Comparison of ENCODE assay signal across 18 cellular contexts in genomic region chr1:147105909-147106308, GRCh38.
DNase-seq lines count a peak whose midpoint lies in the region; ATAC-seq and TF ChIP-seq lines count a peak whose summit lies in the region.
"Had no signal": no experiment of that assay in that cellular context is flagged by ENCODE, and none has a peak within 500 bp of the region (broad histone marks: within the 10 kb centered on the region; RNA-seq: fewer than 3 reads in every experiment).

No MANE protein-coding gene starts in this region.

- H3K36me3 Mint-ChIP-seq in GM23338 (ENCODE audit: low read depth): no peaks in the 10 kb centered on the region
- H3K36me3 Mint-ChIP-seq in endodermal cell (ENCODE audit: low read depth): no peaks in the 10 kb centered on the region
- H3K36me3 Mint-ChIP-seq: IgD-negative memory B cell had no signal

- TF ChIP-seq CTCF in GM23338 (conservative IDR thresholded peaks at IDR 0.05; ENCODE audit: low read depth in 2 of 2) (no peak), endodermal cell (conservative IDR thresholded peaks at IDR 0.05) (no peak)

- no peak overlapping the region for H3K23ac ChIP-seq in trophoblast cell (ENCODE audit: low read length)

- WGBS in endodermal cell (ENCODE audit: insufficient coverage in 1 of 2, insufficient read length in 1 of 2), 2 experiments: 83 to 88% methylated on average over 8 of the region's 8 CpGs
- no CpG with 5 or more reads among the region's 8 CpGs for WGBS in trophoblast cell (ENCODE audit: extremely low coverage, insufficient coverage, insufficient read length)
- WGBS in aorta, 2 donors: 81 to 83% methylated on average over 8 of the region's 8 CpGs

- peak overlapping the region; percentile 39 for H2BK120ac ChIP-seq in trophoblast cell (ENCODE audit: insufficient read depth, low read length, poor library complexity)

- no peak overlapping the region for H3K27ac ChIP-seq in GM23338 (ENCODE audit: low read depth)
- no peak overlapping the region for H3K27ac ChIP-seq in endodermal cell (ENCODE audit: low read depth, low read length)
- peak overlapping the region; percentile 76 for H3K27ac ChIP-seq in trophoblast cell (ENCODE audit: low read depth, low read length)
- no peak overlapping the region for H3K27ac ChIP-seq in aorta (ENCODE audit: low read depth in 1 of 2, low read length in 2 of 2)
- H3K27ac ChIP-seq: HL-60 had no signal

- H3K4me3 ChIP-seq in GM23338 (no peak overlapping the region), endodermal cell (ENCODE audit: low read length) (peak overlapping the region; percentile 30), trophoblast cell (ENCODE audit: low read depth, low read length) (no peak overlapping the region), aorta (ENCODE audit: low read length in 2 of 2) (no peak overlapping the region)
- H3K4me3 ChIP-seq: GM12878, HAP-1 had no signal

- H3K36me3 ChIP-seq in GM23338 (ENCODE audit: insufficient read depth) (no peaks in the 10 kb centered on the region), endodermal cell (ENCODE audit: control insufficient read depth, insufficient read depth, low read length) (no peaks in the 10 kb centered on the region), trophoblast cell (ENCODE audit: control insufficient read depth in 1 of 2, insufficient read depth in 2 of 2, low read length in 2 of 2) (no peaks in the 10 kb centered on the region), aorta (ENCODE audit: control insufficient read depth in 1 of 2, insufficient read depth in 2 of 2, low read length in 1 of 2) (no peaks in the 10 kb centered on the region)
- H3K36me3 ChIP-seq: BE2C, HAP-1 had no signal

- no peaks in the 10 kb centered on the region for H3K4me1 ChIP-seq in GM23338 (ENCODE audit: insufficient read depth)
- H3K4me1 ChIP-seq in endodermal cell (ENCODE audit: control insufficient read depth, insufficient read depth, low read length): peaks cover 24% of the 10 kb centered on the region
- H3K4me1 ChIP-seq in trophoblast cell (ENCODE audit: control insufficient read depth in 1 of 2, insufficient read depth in 2 of 2, low read length in 2 of 2): peaks cover 8 to 20% of the 10 kb centered on the region in 2 experiments
- H3K4me1 ChIP-seq in aorta (ENCODE audit: control insufficient read depth in 1 of 2, insufficient read depth in 2 of 2, low read length in 2 of 2): no peaks in the 10 kb centered on the region
- H3K4me1 ChIP-seq: BE2C, HAP-1 had no signal

- H3K9me3 Mint-ChIP-seq in GM23338: no peaks in the 10 kb centered on the region
- no peaks in the 10 kb centered on the region for H3K9me3 Mint-ChIP-seq in endodermal cell
- H3K9me3 Mint-ChIP-seq: CD4-positive, alpha-beta T cell had no signal

- DNase-seq in GM23338 (ENCODE audit: low spot score) (no peak), endodermal cell (peak; percentile 45), trophoblast cell (peak; percentile 55 to 67), NCI-H1092 treated with DMSO at 0.1 percent for 48 hours (lab: John Stamatoyannopoulos, UW) (no peak), aorta (no peak)
- DNase-seq: ACHN; BE2C; C1 segment of cervical spinal cord; Calu3; CD4-positive, alpha-beta T cell; DMS79 treated with DMSO at 0.1 percent for 48 hours; KG1 had no signal

- peaks cover 2% of the 10 kb centered on the region for H3K27me3 Mint-ChIP-seq in GM23338 (ENCODE audit: insufficient read depth, low read depth, poor library complexity)
- H3K27me3 Mint-ChIP-seq in endodermal cell (ENCODE audit: insufficient read depth): peaks cover 4% of the 10 kb centered on the region

- peaks cover 8% of the 10 kb centered on the region for H3K9me3 ChIP-seq in endodermal cell (ENCODE audit: control insufficient read depth, low read length)
- H3K9me3 ChIP-seq in trophoblast cell (ENCODE audit: insufficient read depth, low read depth, low read length): no peaks in the 10 kb centered on the region
- no peaks in the 10 kb centered on the region for H3K9me3 ChIP-seq in aorta (ENCODE audit: control insufficient read depth, low read length)
- H3K9me3 ChIP-seq: BE2C, HAP-1 had no signal

- H2BK5ac ChIP-seq in trophoblast cell (ENCODE audit: low read depth, low read length, poor library complexity): peak overlapping the region; percentile 70

- intact Hi-C loops in aorta (cut with DNase I): no loop called here

- peaks cover 10% of the 10 kb centered on the region for H3K79me1 ChIP-seq in trophoblast cell (ENCODE audit: low read length)

- H3K4me2 ChIP-seq in GM23338: no peak overlapping the region
- peak overlapping the region; percentile 16 for H3K4me2 ChIP-seq in trophoblast cell (ENCODE audit: low read length)

- H4K8ac ChIP-seq in trophoblast cell (ENCODE audit: low read depth, low read length): peak overlapping the region; percentile 8

- H2BK12ac ChIP-seq in trophoblast cell (ENCODE audit: low read length): peak overlapping the region; percentile 6

- H3K9ac ChIP-seq in endodermal cell (ENCODE audit: extremely low read depth, low read length, poor library complexity, severe bottlenecking): no peak overlapping the region
- no peak overlapping the region for H3K9ac ChIP-seq in trophoblast cell (ENCODE audit: low read length)

- 0 out of 2 replicates have a peak, but pooled peaks cover 3% of the 10 kb centered on the region for H3K9me2 ChIP-seq in GM23338 (ENCODE audit: insufficient read depth)

- H3K27me3 ChIP-seq in GM23338 (ENCODE audit: insufficient read depth) (no peaks in the 10 kb centered on the region), endodermal cell (ENCODE audit: control insufficient read depth, insufficient read depth, low read length, poor library complexity, severe bottlenecking) (no peaks in the 10 kb centered on the region), trophoblast cell (ENCODE audit: insufficient read depth, low read length) (no peaks in the 10 kb centered on the region), aorta (ENCODE audit: control insufficient read depth in 1 of 2, insufficient read depth in 2 of 2, low read length in 1 of 2) (no peaks in the 10 kb centered on the region)
- H3K27me3 ChIP-seq: BE2C had no signal

- H3K4ac ChIP-seq in trophoblast cell (ENCODE audit: low read depth, low read length): no peak overlapping the region

- ATAC-seq in GM23338 (no peak), HG02642 (IDR thresholded peaks at IDR 0.05; ENCODE audit: poor library complexity, unreplicated experiment) (no peak), aorta (ENCODE audit: low FRiP score) (no peak)
- ATAC-seq: GM12878, HepG2 had no signal

- H3K79me2 ChIP-seq in GM23338 (replicated peaks; ENCODE audit: insufficient read depth) (no peaks in the 10 kb centered on the region), trophoblast cell (ENCODE audit: control insufficient read depth, insufficient read depth, low read length, poor library complexity) (no peaks in the 10 kb centered on the region)

- no peak overlapping the region for H2AK5ac ChIP-seq in trophoblast cell (ENCODE audit: low read length)

- H3K4me1 Mint-ChIP-seq in GM23338: peaks cover 14% of the 10 kb centered on the region
- peaks cover 57% of the 10 kb centered on the region for H3K4me1 Mint-ChIP-seq in endodermal cell

- H2AFZ ChIP-seq in GM23338: peak overlapping the region; percentile 38; the same call in 1 of the 2 replicates
- H2AFZ ChIP-seq in trophoblast cell (ENCODE audit: insufficient read depth, low read length, poor library complexity): no peak overlapping the region

- peak overlapping the region; percentile 5 for H4K12ac ChIP-seq in trophoblast cell (ENCODE audit: low read depth, low read length)

- H4K20me1 ChIP-seq in GM23338 (replicated peaks; ENCODE audit: insufficient read depth): no peaks in the 10 kb centered on the region

- H3K4me3 Mint-ChIP-seq in GM23338: no peak overlapping the region
- peak overlapping the region; percentile 30 for H3K4me3 Mint-ChIP-seq in endodermal cell
- H3K4me3 Mint-ChIP-seq: CD4-positive, alpha-beta T cell; IgD-negative memory B cell had no signal

- H3K27ac Mint-ChIP-seq in GM23338 (no peak overlapping the region), endodermal cell (peak overlapping the region; percentile 91)
- H3K27ac Mint-ChIP-seq: CD4-positive, alpha-beta T cell; IgD-negative memory B cell had no signal

- H3K18ac ChIP-seq in trophoblast cell (ENCODE audit: low read length): no peak overlapping the region

- H3K14ac ChIP-seq in trophoblast cell (ENCODE audit: low read length): no peak overlapping the region

- H4K91ac ChIP-seq in trophoblast cell (ENCODE audit: low read depth, low read length): peak overlapping the region; percentile 33

- no peaks in the 10 kb centered on the region for H3F3A ChIP-seq in GM23338 (replicated peaks; ENCODE audit: low read depth)

TF ChIP-seq in GM23338, 12 proteins besides CTCF, POLR2A, EP300 and RAD21:
- no peak for TF ChIP-seq ZNF114 (CRISPR knock-in tag; IDR thresholded peaks at IDR 0.05)
- no peak for TF ChIP-seq EZH2phosphoT487 (IDR thresholded peaks at IDR 0.05; ENCODE audit: unreplicated experiment)
- no peak for TF ChIP-seq EZH2 (IDR thresholded peaks at IDR 0.05; ENCODE audit: low read depth, unreplicated experiment)

Comparison
In these comparisons a context has a peak if more than half of its experiments do, and no peak if none do; other contexts are left out.
1. DNase-seq: peak in endodermal cell (single experiment) and trophoblast cell (2 of 2); none in GM23338 (single experiment), NCI-H1092 treated with DMSO at 0.1 percent for 48 hours (single experiment) and aorta (0 of 2).